In the genomic region with DNA sequence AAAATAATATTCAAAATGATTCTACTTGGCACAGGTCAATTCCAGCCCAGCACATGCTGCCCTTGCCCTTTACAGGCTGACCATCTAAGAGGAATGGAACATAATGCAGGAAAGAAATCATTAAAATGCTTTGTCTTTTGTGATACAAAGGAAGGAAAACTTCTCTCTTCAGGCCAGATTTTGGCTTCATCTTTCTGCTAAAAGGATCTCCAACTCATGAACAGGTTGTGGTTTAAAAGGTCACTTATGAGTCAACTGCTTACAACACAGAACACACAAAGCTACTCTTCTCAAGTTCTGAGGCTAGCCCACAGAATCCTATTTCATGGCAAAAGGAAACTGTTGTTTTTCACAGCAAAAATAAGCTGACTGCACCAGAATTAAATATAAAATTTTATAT, we compare ENCODE assay signal across 15 cellular contexts.
DNase-seq lines count a peak whose midpoint lies in the region; ATAC-seq, FAIRE-seq and TF ChIP-seq lines count a peak whose summit lies in the region.
"Had no signal": no experiment of that assay in that cellular context is flagged by ENCODE, and none has a peak within 500 bp of the region (broad histone marks: within the 10 kb centered on the region; RNA-seq: fewer than 3 reads in every experiment).

No MANE protein-coding gene starts in this region.

- no peaks in the 10 kb centered on the region for H3K27me3 ChIP-seq in MM.1S (replicated peaks; ENCODE audit: insufficient read depth, low read length)
- H3K27me3 ChIP-seq in dorsolateral prefrontal cortex = no peaks in the 10 kb centered on the region
- H3K27me3 ChIP-seq: BLaER1, esophagus squamous epithelium, upper lobe of right lung had no signal

- no peaks in the 10 kb centered on the region for H3K36me3 ChIP-seq in MM.1S (replicated peaks; ENCODE audit: insufficient read depth, low read length)
- H3K36me3 ChIP-seq: BLaER1, esophagus squamous epithelium, upper lobe of right lung had no signal

- H3K4me1 ChIP-seq in A549 (peaks cover 28% of the 10 kb centered on the region), MM.1S (ENCODE audit: low read length) (0 out of 2 replicates have a peak, but pooled peaks cover 4% of the 10 kb centered on the region)
- H3K4me1 ChIP-seq: BLaER1 had no signal

- H3K4me3 ChIP-seq in A549 = no peak overlapping the region
- no peak overlapping the region for H3K4me3 ChIP-seq in MM.1S (ENCODE audit: low read length)
- H3K4me3 ChIP-seq in dorsolateral prefrontal cortex = no peak overlapping the region
- H3K4me3 ChIP-seq: BLaER1, esophagus squamous epithelium, upper lobe of right lung had no signal

- no peak overlapping the region for H3K9ac ChIP-seq in MM.1S (ENCODE audit: low read length)
- H3K9ac ChIP-seq: BLaER1 had no signal

- H4K20me1 ChIP-seq in MM.1S (ENCODE audit: insufficient read depth, low read length) = no peaks in the 10 kb centered on the region
- H4K20me1 ChIP-seq: BLaER1 had no signal

- TF ChIP-seq EP300 in A549 (IDR thresholded peaks at IDR 0.05) = no peak

- intact Hi-C loops in dorsolateral prefrontal cortex (cut with DNase I) = loop anchor here in 1 of 2 donors (10.0 kb wide), 1 partner anchor 196 kb away; a partner anchor contains a TSS

- no peak for TF ChIP-seq RAD21 in A549 (conservative IDR thresholded peaks at IDR 0.05 in 1 of 2, IDR thresholded peaks at IDR 0.05 in 1 of 2)

- CTCF ChIA-PET in A549 (lab: Yijun Ruan, JAX) = no interaction called here

- peaks cover 67% of the 10 kb centered on the region for H3K79me2 ChIP-seq in MM.1S (ENCODE audit: low read length)

- peak overlapping the region; percentile 34 to 73; a peak in 4 of 6 replicates for H3K27ac ChIP-seq in A549
- no peak overlapping the region for H3K27ac ChIP-seq in MM.1S (ENCODE audit: low read length)
- H3K27ac ChIP-seq in dorsolateral prefrontal cortex = peak overlapping the region in 33 of 59 donors; percentile 1 to 73 (median 46)
- H3K27ac ChIP-seq: BLaER1, esophagus squamous epithelium, upper lobe of right lung had no signal

- ATAC-seq in A549 (peak in 1 of 2 experiments; percentile 77; a peak in 3 of 6 replicates), GM19467 (IDR thresholded peaks at IDR 0.05; ENCODE audit: unreplicated experiment) (peak; percentile 71), GM21447 (IDR thresholded peaks at IDR 0.05; ENCODE audit: unreplicated experiment) (no peak)
- ATAC-seq: upper lobe of right lung had no signal

- H3K9me2 ChIP-seq in MM.1S (replicated peaks; ENCODE audit: insufficient read depth, low read length) = no peaks in the 10 kb centered on the region

- no peaks in the 10 kb centered on the region for H3F3A ChIP-seq in MM.1S (ENCODE audit: insufficient read depth, low read length)

- no peak for TF ChIP-seq CTCF in A549 (IDR thresholded peaks at IDR 0.05)
- TF ChIP-seq CTCF in MM.1S (IDR thresholded peaks at IDR 0.05; ENCODE audit: low read length) = no peak
- no peak for TF ChIP-seq CTCF in dorsolateral prefrontal cortex (IDR thresholded peaks at IDR 0.05 in 54 of 56, conservative IDR thresholded peaks at IDR 0.05 in 2 of 56; ENCODE audit: low read depth in 1 of 56, partially characterized antibody in 56 of 56)

- H2AFZ ChIP-seq in MM.1S (ENCODE audit: low read length) = no peak overlapping the region

- peak overlapping the region; percentile 18; the same call in 2 of the 3 replicates for H3K4me2 ChIP-seq in A549
- no peak overlapping the region for H3K4me2 ChIP-seq in MM.1S (ENCODE audit: low read depth, low read length)
- H3K4me2 ChIP-seq: BLaER1 had no signal

- H3K9me3 ChIP-seq in A549 (no peaks in the 10 kb centered on the region), MM.1S (replicated peaks; ENCODE audit: insufficient read depth, low read length) (no peaks in the 10 kb centered on the region)
- H3K9me3 ChIP-seq: BLaER1, esophagus squamous epithelium, upper lobe of right lung had no signal

- POLR2A ChIA-PET in A549 (lab: Yijun Ruan, JAX) = no interaction called here

- DNase-seq in A549 (ENCODE audit: low read depth in 1 of 2, low spot score in 1 of 2) (peak in 1 of 2 experiments; percentile 43), MM.1S (peak; percentile 37), dorsolateral prefrontal cortex (no peak), GF-D8 (lab: John Stamatoyannopoulos, UW) (no peak), NCI-H2029 treated with DMSO at 0.1 percent for 48 hours (lab: John Stamatoyannopoulos, UW) (no peak), NCI-H774 (lab: John Stamatoyannopoulos, UW) (no peak)
- DNase-seq: activated naive CD4-positive, alpha-beta T cell treated with Interleukin-2 at 50 U/mL for 16 hours; esophagus squamous epithelium; NCI-H2171 treated with DMSO at 0.1 percent for 48 hours; stimulated activated CD4-positive, alpha-beta T cell treated with anti-CD3 and anti-CD28 coated beads, Interleukin-1b, Interleukin-23, amount 100 ng/mL, for 48 hours; T1000; upper lobe of right lung had no signal

- TF ChIP-seq POLR2A in A549 (IDR thresholded peaks at IDR 0.05; ENCODE audit: low read length) = no peak

- FAIRE-seq in A549 (lab: Jason Lieb, UNC) = no peak

TF ChIP-seq in A549, 52 proteins besides CTCF, POLR2A, EP300 and RAD21:
- TF ChIP-seq FOSB (CRISPR knock-in tag; IDR thresholded peaks at IDR 0.05) (no peak), FOSL2 (IDR thresholded peaks at IDR 0.05) (0 out of 2 replicates have a peak, but pooled peaks have one; percentile 33), FOSL2 (CRISPR knock-in tag; IDR thresholded peaks at IDR 0.05) (peak; percentile 51), MAFK (IDR thresholded peaks at IDR 0.05; ENCODE audit: partially characterized antibody) (peak; percentile 20)
